9 cellular contexts compared by ENCODE assay signal in genomic region chr11:28343304-28344233, GRCh38.
DNase-seq lines count a peak whose midpoint lies in the region; ATAC-seq and TF ChIP-seq lines count a peak whose summit lies in the region.
"Had no signal": no experiment of that assay in that cellular context is flagged by ENCODE, and none has a peak within 500 bp of the region (broad histone marks: within the 10 kb centered on the region; RNA-seq: fewer than 3 reads in every experiment).

No MANE protein-coding gene starts in this region.

- POLR2A ChIA-PET in IMR-90 (lab: Charles Lee; ENCODE audit: unreplicated experiment), result no interaction called here

- no peak for TF ChIP-seq CTCF in AG09319 (IDR thresholded peaks at IDR 0.05; ENCODE audit: low read depth, low read length)
- TF ChIP-seq CTCF in IMR-90 (conservative IDR thresholded peaks at IDR 0.05; ENCODE audit: low read depth, low read length), result no peak

- H2BK20ac ChIP-seq in IMR-90 (ENCODE audit: low read depth, low read length), result peak overlapping the region; percentile 58; the same call in 1 of the 2 replicates

- peaks cover 6% of the 10 kb centered on the region; the same call in 1 of the 2 replicates for H3K9me3 ChIP-seq in IMR-90 (ENCODE audit: control insufficient read depth, insufficient read depth, low read length)

- CTCF ChIA-PET in IMR-90 (lab: Yijun Ruan, JAX), result interaction anchor here (0.7 kb wide), 1 partner anchor 216 kb away, joined by 4 read pairs; no protein-coding TSS in a partner anchor

- H2AFZ ChIP-seq in IMR-90 (replicated peaks; ENCODE audit: low read length, poor library complexity), result no peak overlapping the region

- H3K56ac ChIP-seq in IMR-90 (ENCODE audit: extremely low read depth, insufficient read depth, low read length), result no peak overlapping the region

- no peak overlapping the region for H3K4me3 ChIP-seq in IMR-90 (ENCODE audit: insufficient read depth, low read depth, low read length)

- in situ Hi-C loops in IMR-90 (cut with MboI; ENCODE audit: low sequenced_read_pairs), result no loop called here

- H2BK120ac ChIP-seq in IMR-90 (ENCODE audit: low read depth, low read length), result peak overlapping the region; percentile 64

- H2BK15ac ChIP-seq in IMR-90 (ENCODE audit: low read depth, low read length), result peak overlapping the region; percentile 89; the same call in 2 of the 3 replicates

- no peaks in the 10 kb centered on the region for H3K27me3 ChIP-seq in IMR-90 (ENCODE audit: control insufficient read depth, insufficient read depth, low read length)

- peak overlapping the region; percentile 96 for H2BK5ac ChIP-seq in IMR-90 (ENCODE audit: low read depth, low read length, poor library complexity, severe bottlenecking)

- 0% methylated on average over 3 of the region's 5 CpGs; no CpG with 5 or more reads in 1 of the 2 experiments for WGBS in IMR-90 (ENCODE audit: extremely low coverage in 2 of 2, insufficient read length in 1 of 2), 2 experiments

- no peak overlapping the region for H3K9ac ChIP-seq in IMR-90 (ENCODE audit: low read depth, low read length)

- ATAC-seq in IMR-90 (ENCODE audit: low read depth), result peak; percentile 90
- no peak for ATAC-seq in GM19467 (IDR thresholded peaks at IDR 0.05; ENCODE audit: unreplicated experiment)
- no peak for ATAC-seq in GM18907 (IDR thresholded peaks at IDR 0.05; ENCODE audit: unreplicated experiment)

- no peak overlapping the region for H2AK9ac ChIP-seq in IMR-90 (replicated peaks; ENCODE audit: low read depth, low read length, poor library complexity)

- peak overlapping the region; percentile 9; the same call in 1 of the 2 replicates for H3K27ac ChIP-seq in IMR-90 (ENCODE audit: insufficient read depth, low read length)

- no peaks in the 10 kb centered on the region for H3K36me3 ChIP-seq in IMR-90 (ENCODE audit: control insufficient read depth, insufficient read depth, low read length)

- no peaks in the 10 kb centered on the region for H3K4me1 ChIP-seq in IMR-90 (ENCODE audit: control insufficient read depth, insufficient read depth, low read length)

- peak overlapping the region; percentile 51; the same call in 1 of the 2 replicates for H3K14ac ChIP-seq in IMR-90 (replicated peaks; ENCODE audit: low read depth, low read length)

- peak overlapping the region; percentile 13; the same call in 1 of the 2 replicates for H3K4ac ChIP-seq in IMR-90 (ENCODE audit: low read depth, low read length)

- H4K20me1 ChIP-seq in IMR-90 (ENCODE audit: insufficient read depth, low read length), result no peaks in the 10 kb centered on the region

- no peak overlapping the region; the same call in 1 of the 2 replicates for H4K91ac ChIP-seq in IMR-90 (ENCODE audit: insufficient read depth, low read depth, low read length)

- H3K23ac ChIP-seq in IMR-90 (ENCODE audit: low read depth, low read length), result no peak overlapping the region; the same call in 1 of the 2 replicates

- peak overlapping the region; percentile 64; the same call in 1 of the 2 replicates for H4K5ac ChIP-seq in IMR-90 (ENCODE audit: low read depth, low read length)

- no peaks in the 10 kb centered on the region for H3K79me1 ChIP-seq in IMR-90 (ENCODE audit: low read depth in 1 of 2, low read length in 2 of 2)

- DNase-seq in AG09319 (ENCODE audit: extremely low read depth, low read depth) (peak; percentile 42), IMR-90 (peak; percentile 95), astrocyte of the hippocampus (ENCODE audit: low read depth, low spot score) (peak; percentile 76), islet precursor cell (peak; percentile 75), DMS 273 treated with DMSO at 0.1 percent for 48 hours (lab: John Stamatoyannopoulos, UW) (no peak), posterior vena cava (ENCODE audit: low spot score) (no peak)
- DNase-seq: retina had no signal

- H3K18ac ChIP-seq in IMR-90 (ENCODE audit: low read depth, low read length), result peak overlapping the region; percentile 90; the same call in 1 of the 2 replicates

- peak overlapping the region in 1 of 2 experiments; percentile 8; a peak in 1 of 4 replicates for H4K8ac ChIP-seq in IMR-90 (ENCODE audit: low read depth in 2 of 2, low read length in 2 of 2)

- BruUV-seq in IMR-90 (replicated peaks; lab: Mats Ljungman, UMichigan), result no TSS peak

- TF ChIP-seq POLR2A in IMR-90 (IDR thresholded peaks at IDR 0.05; ENCODE audit: low read depth, low read length), result no peak

- dilution Hi-C loops in IMR-90 (cut with HindIII; ENCODE audit: low sequenced_read_pairs, unreplicated experiment), result no loop called here

- intact Hi-C loops in IMR-90 (cut with micrococcal nuclease) (loop anchor here (5.0 to 10.0 kb wide), 3 partner anchors 351 to 991 kb away; no protein-coding TSS in a partner anchor), posterior vena cava (cut with DNase I) (no loop called here)

- TF ChIP-seq RAD21 in IMR-90 (IDR thresholded peaks at IDR 0.05; ENCODE audit: low read length), result no peak

- H2AK5ac ChIP-seq in IMR-90 (ENCODE audit: low read depth, low read length), result no peak overlapping the region

- H3K4me2 ChIP-seq in IMR-90 (ENCODE audit: low read depth, low read length), result no peak overlapping the region

- peaks cover 5% of the 10 kb centered on the region; the same call in 1 of the 2 replicates for H3K9me1 ChIP-seq in IMR-90 (ENCODE audit: insufficient read depth, low read length)

TF ChIP-seq in IMR-90, 13 proteins besides CTCF, POLR2A, EP300 and RAD21:
- TF ChIP-seq CHD1 (IDR thresholded peaks at IDR 0.05; ENCODE audit: low read depth, low read length), result no peak
- TF ChIP-seq ELK1 (IDR thresholded peaks at IDR 0.05; ENCODE audit: borderline replicate concordance, low read depth, low read length), result no peak
- TF ChIP-seq MAZ (IDR thresholded peaks at IDR 0.05; ENCODE audit: borderline replicate concordance, low read depth, low read length), result no peak
- peak; percentile 98 for TF ChIP-seq NFE2L2 (IDR thresholded peaks at IDR 0.05; ENCODE audit: low read depth, low read length)
- no peak for TF ChIP-seq BHLHE40 (IDR thresholded peaks at IDR 0.05; ENCODE audit: low read depth, low read length)
- TF ChIP-seq USF2 (IDR thresholded peaks at IDR 0.05; ENCODE audit: low read depth, low read length), result no peak
- TF ChIP-seq SMC3 (IDR thresholded peaks at IDR 0.05; ENCODE audit: low read depth, low read length), result no peak
- peak; percentile 99 for TF ChIP-seq MAFK (IDR thresholded peaks at IDR 0.05; ENCODE audit: low read depth, low read length)
- TF ChIP-seq RFX5 (IDR thresholded peaks at IDR 0.05; ENCODE audit: low read depth, low read length), result no peak
- TF ChIP-seq CEBPB (IDR thresholded peaks at IDR 0.05; ENCODE audit: low read depth, low read length), result no peak
- no peak for TF ChIP-seq MXI1 (IDR thresholded peaks at IDR 0.05; ENCODE audit: borderline replicate concordance, low read depth, low read length)
- no peak for TF ChIP-seq RCOR1 (IDR thresholded peaks at IDR 0.05; ENCODE audit: insufficient replicate concordance, low read length)
- peak; percentile 77 for TF ChIP-seq FOS (IDR thresholded peaks at IDR 0.05; ENCODE audit: low read depth, low read length)
TF ChIP-seq in IMR-90: peak in this region for 3.

Comparison
In these comparisons a context has a peak if more than half of its experiments do, and no peak if none do; other contexts are left out.
1. DNase-seq: peak in AG09319 (single experiment), IMR-90 (single experiment), astrocyte of the hippocampus (single experiment) and islet precursor cell (single experiment); none in DMS 273 treated with DMSO at 0.1 percent for 48 hours (single experiment) and posterior vena cava (single experiment).